ENCODE assay signal across 8 cellular contexts in genomic region chr16:4402439-4403132, GRCh38. TPM values are rescaled to one million over a fixed set of nuclear protein-coding genes. Genes with fewer than 3 reads are reported as not detected.
DNase-seq lines count a peak whose midpoint lies in the region; ATAC-seq and TF ChIP-seq lines count a peak whose summit lies in the region.

No MANE protein-coding gene starts in this region.

- peak overlapping the region in 2 of 10 donors; percentile 91 to 97 for H3K27ac Mint-ChIP-seq in naive thymus-derived CD8-positive, alpha-beta T cell

- TF ChIP-seq POLR2A in esophagus muscularis mucosa (IDR thresholded peaks at IDR 0.05; ENCODE audit: low read depth), result no peak

- H3K9me3 Mint-ChIP-seq in naive thymus-derived CD8-positive, alpha-beta T cell, result no peaks in the 10 kb centered on the region

- WGBS in esophagus muscularis mucosa, result 19% methylated on average over 9 of the region's 29 CpGs

- H3K4me1 ChIP-seq in HUES48 (ENCODE audit: control insufficient read depth, insufficient read depth, low read length) (no peaks in the 10 kb centered on the region), esophagus muscularis mucosa (peaks cover 3 to 10% (median 7%) of the 10 kb centered on the region in 4 donors)

- H3K9me3 ChIP-seq in HUES48 (ENCODE audit: control insufficient read depth, insufficient read depth, low read length) (no peaks in the 10 kb centered on the region), esophagus muscularis mucosa (no peaks in the 10 kb centered on the region)

- peak overlapping the region in 3 of 10 donors; percentile 31 to 41 (median 33) for H3K4me3 Mint-ChIP-seq in naive thymus-derived CD8-positive, alpha-beta T cell

- H3K36me3 ChIP-seq in HUES48 (ENCODE audit: control insufficient read depth, insufficient read depth, low read length) (peaks cover 7% of the 10 kb centered on the region), esophagus muscularis mucosa (peaks cover 18 to 92% (median 45%) of the 10 kb centered on the region in 4 donors)

- TF ChIP-seq EP300 in esophagus muscularis mucosa (IDR thresholded peaks at IDR 0.05), result no peak

- POLR2A ChIA-PET in naive thymus-derived CD8-positive, alpha-beta T cell (lab: Charles Lee), result interaction anchor here (0.6 to 2.7 kb wide), 7 partner anchors 11 to 121 kb away, joined by 3 to 12 read pairs (median 4); partner anchors contain the start of gene CORO7

- intact Hi-C loops in esophagus muscularis mucosa (cut with DNase I), result no loop called here

- no peak overlapping the region for H3K9ac ChIP-seq in HUES48 (ENCODE audit: low read depth, low read length)

- H3K27ac ChIP-seq in HUES48 (ENCODE audit: low read depth, low read length) (no peak overlapping the region), esophagus muscularis mucosa (replicated peaks in 1 of 4) (no peak overlapping the region)

- H3K27me3 Mint-ChIP-seq in naive thymus-derived CD8-positive, alpha-beta T cell, result peaks cover 0 to 3% (median 0%) of the 10 kb centered on the region in 5 donors

- no peaks in the 10 kb centered on the region for H3K27me3 ChIP-seq in HUES48 (ENCODE audit: control insufficient read depth, insufficient read depth, low read length)
- no peaks in the 10 kb centered on the region for H3K27me3 ChIP-seq in esophagus muscularis mucosa

- peak; percentile 92 to 97 (median 95) for TF ChIP-seq CTCF in esophagus muscularis mucosa (IDR thresholded peaks at IDR 0.05)

- H3K36me3 Mint-ChIP-seq in naive thymus-derived CD8-positive, alpha-beta T cell, result peaks cover 0 to 84% (median 17%) of the 10 kb centered on the region in 3 donors

- peak; percentile 24 for DNase-seq in DMS153 (lab: John Stamatoyannopoulos, UW)
- peak; percentile 81 for DNase-seq in OCI-M1 (lab: John Stamatoyannopoulos, UW)
- peak; percentile 62 for DNase-seq in activated T-cell treated with anti-CD3 and anti-CD28 coated beads for 48 hours (ENCODE audit: low read depth)
- DNase-seq in esophagus muscularis mucosa (ENCODE audit: extremely low spot score), result no peak
- peak; percentile 39 to 82 (median 66) for DNase-seq in naive thymus-derived CD8-positive, alpha-beta T cell
- peak; percentile 84 for DNase-seq in stimulated activated naive CD8-positive, alpha-beta T cell treated with anti-CD3 and anti-CD28 coated beads, Interleukin-15, Interleukin-2, amounts not matched to agents 100 U/mL and 50 U/mL, for 24 hours

- peak overlapping the region; percentile 47; the same call in 1 of the 2 replicates for H3K4me3 ChIP-seq in HUES48 (ENCODE audit: low read depth, low read length)
- peak overlapping the region in 1 of 4 donors; percentile 34 for H3K4me3 ChIP-seq in esophagus muscularis mucosa

- ATAC-seq in naive thymus-derived CD8-positive, alpha-beta T cell, result peak; percentile 38 to 67
- peak; percentile 73 for ATAC-seq in stimulated activated naive CD8-positive, alpha-beta T cell treated with anti-CD3 and anti-CD28 coated beads, Interleukin-15, Interleukin-2, amounts not matched to agents 100 U/mL and 50 U/mL, for 24 hours
- ATAC-seq in HG03521 (IDR thresholded peaks at IDR 0.05; ENCODE audit: unreplicated experiment), result no peak

- H3K4me1 Mint-ChIP-seq in naive thymus-derived CD8-positive, alpha-beta T cell, result peaks cover 19 to 46% (median 30%) of the 10 kb centered on the region in 4 donors

RNA-seq across cellular contexts. Expression of gene CORO7, which starts 13.8 kb away (rescaled TPM):
- total RNA-seq in esophagus muscularis mucosa, result 10 to 100 TPM; 11.6 to 24.6 (median 21.3) TPM
- total RNA-seq in naive thymus-derived CD8-positive, alpha-beta T cell, result 100 to 1,000 TPM; 161 to 169 TPM
- polyA plus RNA-seq in naive thymus-derived CD8-positive, alpha-beta T cell, result 10 to 100 TPM; 44.6 to 79.9 (median 45.5) TPM

RNA-seq across cellular contexts. Expression of gene DNAJA3, which starts 23.1 kb away (rescaled TPM):
- total RNA-seq in esophagus muscularis mucosa, result 10 to 100 TPM; 40.6 to 51.2 (median 45.9) TPM
- 10 to 100 TPM; 70.6 to 71.3 TPM for total RNA-seq in naive thymus-derived CD8-positive, alpha-beta T cell
- polyA plus RNA-seq in naive thymus-derived CD8-positive, alpha-beta T cell, result 10 to 100 TPM; 43.4 to 64.8 (median 45.2) TPM

RNA-seq across cellular contexts. Expression of gene VASN, which starts 30.9 kb away (rescaled TPM):
- 10 to 100 TPM in 3 of 4 donors, 1 to 10 TPM in 1; 7.1 to 31.3 (median 21.7) TPM for total RNA-seq in esophagus muscularis mucosa
- total RNA-seq in naive thymus-derived CD8-positive, alpha-beta T cell, result under 1 TPM; 0.30 to 0.34 TPM
- under 1 TPM in 1 of 3 donors, not detected in 2; 0.12 TPM for polyA plus RNA-seq in naive thymus-derived CD8-positive, alpha-beta T cell

RNA-seq across cellular contexts. Expression of gene PAM16, which starts 51.5 kb away (rescaled TPM):
- 10 to 100 TPM; 24.5 to 44.1 (median 40.2) TPM for total RNA-seq in esophagus muscularis mucosa
- 10 to 100 TPM; 40.9 to 46.1 TPM for total RNA-seq in naive thymus-derived CD8-positive, alpha-beta T cell
- polyA plus RNA-seq in naive thymus-derived CD8-positive, alpha-beta T cell, result 10 to 100 TPM; 33.6 to 44.4 (median 39.3) TPM

Comparison
In these comparisons a context has a peak if more than half of its experiments do, and no peak if none do; other contexts are left out.
1. RNA of gene CORO7, which starts 13.8 kb away (total RNA-seq): 161 to 169 TPM in naive thymus-derived CD8-positive, alpha-beta T cell; 11.6 to 24.6 TPM in esophagus muscularis mucosa; every median in the first group is over 4 times any median in the second.
2. RNA of gene VASN, which starts 30.9 kb away (total RNA-seq): 7.1 to 31.3 TPM in esophagus muscularis mucosa; 0.30 to 0.34 TPM in naive thymus-derived CD8-positive, alpha-beta T cell; every median in the first group is over 4 times any median in the second.